ENCODE assay signal across 8 cellular contexts in the genomic region with DNA sequence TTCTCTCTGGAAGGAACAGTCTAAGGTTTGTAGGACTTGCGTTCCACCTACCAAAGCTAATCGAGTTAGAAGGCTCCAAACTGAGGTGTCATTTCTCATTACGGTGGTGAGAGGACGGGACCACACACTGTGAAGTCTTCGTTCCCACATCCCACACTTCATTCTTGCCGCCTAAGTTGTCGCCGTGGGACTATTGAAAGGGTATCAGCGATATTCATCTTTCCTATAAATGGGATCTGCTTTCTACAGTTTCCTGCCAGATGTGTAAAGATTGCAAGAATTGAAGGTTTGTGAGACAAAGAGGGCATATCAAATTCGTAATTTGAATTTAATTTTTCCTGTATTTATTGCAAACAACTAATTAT. TPM values are rescaled to one million over a fixed set of nuclear protein-coding genes. Genes with fewer than 3 reads are reported as not detected.
A peak's percentile ranks its signal among the peaks of the same experiment; 100 is the strongest.
DNase-seq lines count a peak whose midpoint lies in the region; ATAC-seq and TF ChIP-seq lines count a peak whose summit lies in the region.

No MANE protein-coding gene starts in this region.

- peaks cover 17% of the 10 kb centered on the region for H3K4me1 ChIP-seq in adipocyte (ENCODE audit: control insufficient read depth, insufficient read depth, low read length)
- peaks cover 8 to 24% of the 10 kb centered on the region in 2 donors for H3K4me1 ChIP-seq in left lung
- peaks cover 10 to 16% of the 10 kb centered on the region in 2 donors for H3K4me1 ChIP-seq in thyroid gland

- WGBS in thyroid gland, 2 donors: 4 to 6% methylated on average over 10 of the region's 10 CpGs

- H3K27me3 ChIP-seq in adipocyte (replicated peaks; ENCODE audit: control insufficient read depth, insufficient read depth, low read length) (no peaks in the 10 kb centered on the region), left lung (no peaks in the 10 kb centered on the region), thyroid gland (no peaks in the 10 kb centered on the region)

- peak; percentile 27 for ATAC-seq in activated CD4-positive, alpha-beta T cell treated with anti-CD3 and anti-CD28 coated beads for 36 hours
- ATAC-seq in left lung (peak; percentile 5), GM18498 (IDR thresholded peaks at IDR 0.05; ENCODE audit: unreplicated experiment) (no peak)

- H3K4me3 ChIP-seq in adipocyte (ENCODE audit: low read length) (peak overlapping the region; percentile 93), left lung (peak overlapping the region; percentile 79 to 99), thyroid gland (replicated peaks in 1 of 3) (peak overlapping the region; percentile 15 to 84 (median 58))

- intact Hi-C loops in activated CD4-positive, alpha-beta T cell treated with anti-CD3 and anti-CD28 coated beads for 36 hours (cut with DNase I, micrococcal nuclease): loop anchor here (1.0 to 5.0 kb wide), 9 partner anchors 48 to 1285 kb away; partner anchors contain the start of genes DYNLL2 (in 1 of the 2), HEATR6 (in 1 of the 2), PRR11 (in 1 of the 2) and PTRH2 (in 1 of the 2)
- intact Hi-C loops in left lung (cut with DNase I) (no loop called here), thyroid gland (cut with DNase I) (loop anchor here (10.0 kb wide), 1 partner anchor 48 kb away; the partner anchor contains the start of genes PRR11 and SKA2)

- H3K27me3 Mint-ChIP-seq in activated CD4-positive, alpha-beta T cell treated with anti-CD3 and anti-CD28 coated beads for 36 hours: no peaks in the 10 kb centered on the region

- TF ChIP-seq CTCF in left lung (IDR thresholded peaks at IDR 0.05) (no peak), thyroid gland (IDR thresholded peaks at IDR 0.05) (no peak)

- TF ChIP-seq POLR2A in thyroid gland (IDR thresholded peaks at IDR 0.05): no peak

- no peaks in the 10 kb centered on the region for H3K9me3 Mint-ChIP-seq in activated CD4-positive, alpha-beta T cell treated with anti-CD3 and anti-CD28 coated beads for 36 hours (ENCODE audit: low read depth)

- H3K4me3 Mint-ChIP-seq in activated CD4-positive, alpha-beta T cell treated with anti-CD3 and anti-CD28 coated beads for 36 hours: peak overlapping the region; percentile 85

- peak overlapping the region; percentile 89 to 96 for H3K27ac ChIP-seq in left lung
- H3K27ac ChIP-seq in thyroid gland: peak overlapping the region in 2 of 3 donors; percentile 12 to 85

- H3K36me3 ChIP-seq in adipocyte (ENCODE audit: control insufficient read depth, insufficient read depth, low read length, severe bottlenecking) (no peaks in the 10 kb centered on the region), left lung (peaks cover 0 to 18% of the 10 kb centered on the region in 2 donors), thyroid gland (no peaks in the 10 kb centered on the region)

- POLR2A ChIA-PET in activated CD4-positive, alpha-beta T cell treated with anti-CD3 and anti-CD28 coated beads for 36 hours (lab: Charles Lee): interaction anchor here (0.5 to 2.4 kb wide), 12 partner anchors 10 to 775 kb away, joined by 3 to 27 read pairs (median 4); partner anchors contain the start of genes PRR11 and SKA2

- peak overlapping the region; percentile 92 for H3K27ac Mint-ChIP-seq in activated CD4-positive, alpha-beta T cell treated with anti-CD3 and anti-CD28 coated beads for 36 hours

- H3K36me3 Mint-ChIP-seq in activated CD4-positive, alpha-beta T cell treated with anti-CD3 and anti-CD28 coated beads for 36 hours (ENCODE audit: low read depth): peaks cover 25% of the 10 kb centered on the region

- no peak for DNase-seq in activated CD4-positive, alpha-beta T cell treated with anti-CD3 and anti-CD28 coated beads for 36 hours
- DNase-seq in activated CD4-positive, alpha-beta T cell treated with anti-CD3 and anti-CD28 coated beads for 1 hour: no peak
- DNase-seq in adipocyte (ENCODE audit: low read depth): no peak
- no peak for DNase-seq in left lung
- no peak for DNase-seq in thyroid gland
- no peak for DNase-seq in AG20443 (ENCODE audit: low spot score)
- no peak for DNase-seq in D341Med (ENCODE audit: low spot score)

- H3K4me1 Mint-ChIP-seq in activated CD4-positive, alpha-beta T cell treated with anti-CD3 and anti-CD28 coated beads for 36 hours: peaks cover 46% of the 10 kb centered on the region

- H3K9ac ChIP-seq in adipocyte (ENCODE audit: low read length): peak overlapping the region; percentile 92

- CTCF ChIA-PET in activated CD4-positive, alpha-beta T cell treated with anti-CD3 and anti-CD28 coated beads for 36 hours (lab: Charles Lee): interaction anchor here (0.7 to 1.2 kb wide), 4 partner anchors 38 to 50 kb away, joined by 3 to 6 read pairs (median 3); partner anchors contain the start of genes PRR11 and SKA2

- H3K9me3 ChIP-seq in adipocyte (ENCODE audit: control insufficient read depth, low read length) (no peaks in the 10 kb centered on the region), left lung (no peaks in the 10 kb centered on the region), thyroid gland (no peaks in the 10 kb centered on the region)

RNA-seq across cellular contexts. Expression of gene TRIM37, which starts 0.6 kb away (rescaled TPM):
- total RNA-seq in activated CD4-positive, alpha-beta T cell treated with anti-CD3 and anti-CD28 coated beads for 36 hours: 10 to 100 TPM; 21.3 to 22.7 TPM
- total RNA-seq in left lung (10 to 100 TPM; 22.6 to 23.3 TPM), thyroid gland (10 to 100 TPM; 30.2 to 46.8 (median 34.2) TPM)

RNA-seq across cellular contexts. Expression of gene SKA2, which starts 47.7 kb away (rescaled TPM):
- 100 to 1,000 TPM in 1 of 2 experiments, 10 to 100 TPM in 1; 79.5 to 112 TPM for total RNA-seq in activated CD4-positive, alpha-beta T cell treated with anti-CD3 and anti-CD28 coated beads for 36 hours
- 10 to 100 TPM; 34.4 to 43.6 TPM for total RNA-seq in left lung
- 10 to 100 TPM; 41.2 to 65.3 (median 46.8) TPM for total RNA-seq in thyroid gland

RNA-seq across cellular contexts. Expression of gene PRR11, which starts 48.3 kb away (rescaled TPM):
- total RNA-seq in activated CD4-positive, alpha-beta T cell treated with anti-CD3 and anti-CD28 coated beads for 36 hours: 10 to 100 TPM; 73.6 to 95.9 TPM
- 1 to 10 TPM; 3.1 to 9.8 TPM for total RNA-seq in left lung
- 1 to 10 TPM in 3 of 4 donors, under 1 TPM in 1; 0.89 to 2.2 (median 1.3) TPM for total RNA-seq in thyroid gland

Comparison
In these comparisons a context has a peak if more than half of its experiments do, and no peak if none do; other contexts are left out.
1. RNA of gene PRR11, which starts 48.3 kb away (total RNA-seq): 73.6 to 95.9 TPM in activated CD4-positive, alpha-beta T cell treated with anti-CD3 and anti-CD28 coated beads for 36 hours; 3.1 to 9.8 TPM in left lung and 0.89 to 2.2 TPM in thyroid gland; every median in the first group is over 4 times any median in the second.
2. intact Hi-C loops: an anchor here in activated CD4-positive, alpha-beta T cell treated with anti-CD3 and anti-CD28 coated beads for 36 hours (1.0 to 5.0 kb wide) and thyroid gland (10.0 kb wide); none called in left lung.
3. Peak in every context shown above with its lines, with median percentiles within 50 percentile points of each other: H3K4me3 ChIP-seq.